2 cellular contexts compared by ENCODE assay signal in genomic region chr13:110398564-110399507, GRCh38.
TF ChIP-seq lines count a peak whose summit lies in the region.

No MANE protein-coding gene starts in this region.

TF ChIP-seq in IMR-90, 13 proteins besides CTCF, POLR2A, EP300 and RAD21 (continued from another document):
- TF ChIP-seq, protein P1, sequence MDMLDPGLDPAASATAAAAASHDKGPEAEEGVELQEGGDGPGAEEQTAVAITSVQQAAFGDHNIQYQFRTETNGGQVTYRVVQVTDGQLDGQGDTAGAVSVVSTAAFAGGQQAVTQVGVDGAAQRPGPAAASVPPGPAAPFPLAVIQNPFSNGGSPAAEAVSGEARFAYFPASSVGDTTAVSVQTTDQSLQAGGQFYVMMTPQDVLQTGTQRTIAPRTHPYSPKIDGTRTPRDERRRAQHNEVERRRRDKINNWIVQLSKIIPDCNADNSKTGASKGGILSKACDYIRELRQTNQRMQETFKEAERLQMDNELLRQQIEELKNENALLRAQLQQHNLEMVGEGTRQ (IDR thresholded peaks at IDR 0.05; ENCODE audit: low read depth, low read length), result no peak
- TF ChIP-seq MAFK (IDR thresholded peaks at IDR 0.05; ENCODE audit: low read depth, low read length), result peak; percentile 99
- TF ChIP-seq NFE2L2 (IDR thresholded peaks at IDR 0.05; ENCODE audit: low read depth, low read length), result no peak

TF ChIP-seq in K562, 482 proteins besides CTCF, POLR2A, EP300 and RAD21 (continued from another document):
- no peak for TF ChIP-seq THAP12 (CRISPR knock-in tag; IDR thresholded peaks at IDR 0.05)
- TF ChIP-seq MITF (IDR thresholded peaks at IDR 0.05), result no peak
- TF ChIP-seq GTF2E2 (tag; IDR thresholded peaks at IDR 0.05), result no peak
- TF ChIP-seq CBFB (CRISPR knock-in tag; IDR thresholded peaks at IDR 0.05), result no peak
- peak; percentile 81 for TF ChIP-seq MAFF (IDR thresholded peaks at IDR 0.05; ENCODE audit: low read length)
- no peak for TF ChIP-seq SREBF2 (CRISPR knock-in tag; IDR thresholded peaks at IDR 0.05)
- no peak for TF ChIP-seq JUND (IDR thresholded peaks at IDR 0.05; ENCODE audit: borderline replicate concordance, low read depth, low read length)
- TF ChIP-seq JUND (tag; IDR thresholded peaks at IDR 0.05; ENCODE audit: borderline replicate concordance, low read depth, low read length), result no peak
- TF ChIP-seq USF1 (CRISPR knock-in tag; IDR thresholded peaks at IDR 0.05), result no peak
- TF ChIP-seq GATAD2A (IDR thresholded peaks at IDR 0.05), result no peak
- TF ChIP-seq C11orf30 (IDR thresholded peaks at IDR 0.05; ENCODE audit: low read depth), result peak; percentile 82
- peak; percentile 77 for TF ChIP-seq MAFK (IDR thresholded peaks at IDR 0.05; ENCODE audit: low read length)
- TF ChIP-seq, protein P2, sequence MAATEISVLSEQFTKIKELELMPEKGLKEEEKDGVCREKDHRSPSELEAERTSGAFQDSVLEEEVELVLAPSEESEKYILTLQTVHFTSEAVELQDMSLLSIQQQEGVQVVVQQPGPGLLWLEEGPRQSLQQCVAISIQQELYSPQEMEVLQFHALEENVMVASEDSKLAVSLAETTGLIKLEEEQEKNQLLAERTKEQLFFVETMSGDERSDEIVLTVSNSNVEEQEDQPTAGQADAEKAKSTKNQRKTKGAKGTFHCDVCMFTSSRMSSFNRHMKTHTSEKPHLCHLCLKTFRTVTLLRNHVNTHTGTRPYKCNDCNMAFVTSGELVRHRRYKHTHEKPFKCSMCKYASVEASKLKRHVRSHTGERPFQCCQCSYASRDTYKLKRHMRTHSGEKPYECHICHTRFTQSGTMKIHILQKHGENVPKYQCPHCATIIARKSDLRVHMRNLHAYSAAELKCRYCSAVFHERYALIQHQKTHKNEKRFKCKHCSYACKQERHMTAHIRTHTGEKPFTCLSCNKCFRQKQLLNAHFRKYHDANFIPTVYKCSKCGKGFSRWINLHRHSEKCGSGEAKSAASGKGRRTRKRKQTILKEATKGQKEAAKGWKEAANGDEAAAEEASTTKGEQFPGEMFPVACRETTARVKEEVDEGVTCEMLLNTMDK (IDR thresholded peaks at IDR 0.05; ENCODE audit: borderline replicate concordance, insufficient read depth, low read depth, low read length, poor library complexity, severe bottlenecking), result no peak
- peak; percentile 93 for TF ChIP-seq ZNF316 (IDR thresholded peaks at IDR 0.05)
- TF ChIP-seq OTX1 (CRISPR knock-in tag; IDR thresholded peaks at IDR 0.05), result no peak
- TF ChIP-seq POLR2AphosphoS5 (IDR thresholded peaks at IDR 0.05; ENCODE audit: control insufficient read depth, insufficient read depth, low read depth, low read length), result no peak
- no peak for TF ChIP-seq NCOA4 (IDR thresholded peaks at IDR 0.05; ENCODE audit: partially characterized antibody)
- no peak for TF ChIP-seq GABPB1 (CRISPR knock-in tag; IDR thresholded peaks at IDR 0.05)
- no peak for TF ChIP-seq TCF7L2 (IDR thresholded peaks at IDR 0.05; ENCODE audit: low read depth, low read length)
- no peak for TF ChIP-seq NFE2 (IDR thresholded peaks at IDR 0.05; ENCODE audit: low read depth)
- TF ChIP-seq NR2C2 (CRISPR knock-in tag; IDR thresholded peaks at IDR 0.05), result no peak
- no peak for TF ChIP-seq NR2C2 (tag; IDR thresholded peaks at IDR 0.05)
- TF ChIP-seq TCFL5 (CRISPR knock-in tag; conservative IDR thresholded peaks at IDR 0.05), result no peak
- peak; percentile 80 for TF ChIP-seq MAFG (tag; conservative IDR thresholded peaks at IDR 0.05)
- TF ChIP-seq, protein P3, sequence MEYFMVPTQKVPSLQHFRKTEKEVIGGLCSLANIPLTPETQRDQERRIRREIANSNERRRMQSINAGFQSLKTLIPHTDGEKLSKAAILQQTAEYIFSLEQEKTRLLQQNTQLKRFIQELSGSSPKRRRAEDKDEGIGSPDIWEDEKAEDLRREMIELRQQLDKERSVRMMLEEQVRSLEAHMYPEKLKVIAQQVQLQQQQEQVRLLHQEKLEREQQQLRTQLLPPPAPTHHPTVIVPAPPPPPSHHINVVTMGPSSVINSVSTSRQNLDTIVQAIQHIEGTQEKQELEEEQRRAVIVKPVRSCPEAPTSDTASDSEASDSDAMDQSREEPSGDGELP (CRISPR knock-in tag; IDR thresholded peaks at IDR 0.05; ENCODE audit: borderline replicate concordance), result no peak
- TF ChIP-seq CHD1 (IDR thresholded peaks at IDR 0.05; ENCODE audit: low read length), result no peak
- no peak for TF ChIP-seq ZNF431 (CRISPR knock-in tag; IDR thresholded peaks at IDR 0.05)
- TF ChIP-seq LARP7 (IDR thresholded peaks at IDR 0.05), result no peak
- TF ChIP-seq KLF1 (tag; IDR thresholded peaks at IDR 0.05), result no peak
- TF ChIP-seq THRAP3 (IDR thresholded peaks at IDR 0.05; ENCODE audit: borderline replicate concordance), result no peak
- TF ChIP-seq CBX5 (IDR thresholded peaks at IDR 0.05; ENCODE audit: borderline replicate concordance, low read depth), result no peak
- TF ChIP-seq POLR3G (IDR thresholded peaks at IDR 0.05; ENCODE audit: extremely low read depth, insufficient read length, insufficient replicate concordance), result no peak
- no peak for TF ChIP-seq PHB (CRISPR knock-in tag; IDR thresholded peaks at IDR 0.05)
- no peak for TF ChIP-seq KHSRP (IDR thresholded peaks at IDR 0.05)
